In the genomic region with DNA sequence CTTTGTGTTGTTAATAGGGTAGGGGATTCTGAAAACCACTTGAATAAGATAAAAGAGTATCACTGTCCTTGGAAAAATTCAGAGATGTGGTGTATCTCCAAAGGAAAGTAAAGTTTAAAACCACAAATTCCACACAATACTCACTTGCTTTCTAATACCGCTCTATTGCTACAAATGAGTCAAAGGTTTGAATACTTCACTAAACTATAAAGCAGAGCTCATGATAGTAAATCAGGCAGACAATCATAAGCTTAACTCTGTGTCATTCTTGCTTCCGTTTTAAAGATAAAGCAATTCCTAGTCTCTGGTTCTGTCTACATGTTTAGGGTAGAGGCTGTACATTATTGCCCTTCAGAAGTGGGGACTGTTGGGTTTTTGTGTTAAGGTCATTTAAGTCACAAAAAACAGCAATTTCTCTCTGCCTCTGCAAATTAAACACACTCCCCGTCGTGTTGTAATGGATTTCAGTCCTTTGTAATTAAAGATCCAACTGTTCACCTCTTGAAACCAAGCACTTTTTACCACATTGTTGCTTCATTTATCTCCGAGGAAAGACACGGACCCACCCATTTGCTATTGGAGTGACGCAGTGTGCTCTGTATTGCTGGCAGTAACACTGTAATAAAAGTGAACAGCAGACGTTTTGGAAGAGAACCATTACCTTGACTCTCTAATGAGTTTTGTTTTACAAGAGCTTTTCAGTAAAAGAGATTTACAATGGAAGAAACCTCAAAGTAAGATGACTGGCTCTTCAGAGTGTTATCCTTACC, we compare ENCODE assay signal across 14 cellular contexts.
DNase-seq lines count a peak whose midpoint lies in the region; ATAC-seq and TF ChIP-seq lines count a peak whose summit lies in the region.
"Had no signal": no experiment of that assay in that cellular context is flagged by ENCODE, and none has a peak within 500 bp of the region (broad histone marks: within the 10 kb centered on the region; RNA-seq: fewer than 3 reads in every experiment).

No MANE protein-coding gene starts in this region.

- TF ChIP-seq CTCF in MCF 10A (IDR thresholded peaks at IDR 0.05; ENCODE audit: unreplicated experiment) (no peak), breast epithelium (IDR thresholded peaks at IDR 0.05) (no peak), epithelial cell of esophagus (IDR thresholded peaks at IDR 0.05; ENCODE audit: insufficient read depth, low read depth, low read length, missing control alignments) (no peak), nephron (IDR thresholded peaks at IDR 0.05; ENCODE audit: unreplicated experiment in 3 of 3) (no peak), chondrocyte (IDR thresholded peaks at IDR 0.05) (no peak)

- WGBS in aorta, 2 donors = 37 to 41% methylated on average over 8 of the region's 8 CpGs

- no peak for TF ChIP-seq POLR2A in breast epithelium (IDR thresholded peaks at IDR 0.05)

- no peaks in the 10 kb centered on the region for H3K36me3 Mint-ChIP-seq in MCF 10A (ENCODE audit: insufficient read depth, unreplicated experiment)
- no peaks in the 10 kb centered on the region for H3K36me3 Mint-ChIP-seq in nephron (ENCODE audit: low read depth)
- no peaks in the 10 kb centered on the region for H3K36me3 Mint-ChIP-seq in chondrocyte (ENCODE audit: low read depth)
- H3K36me3 Mint-ChIP-seq: CD4-positive, CD25-positive, alpha-beta regulatory T cell; stimulated activated memory B cell treated with anti-CD40 and anti-IgM and Interleukin-4, amounts not matched to agents 10 μg/mL and 1 μg/mL and 100 μg/mL, for 72 hours had no signal

- peaks cover 20% of the 10 kb centered on the region for H3K4me1 Mint-ChIP-seq in MCF 10A (ENCODE audit: insufficient read depth, unreplicated experiment)
- H3K4me1 Mint-ChIP-seq in nephron = peaks cover 25% of the 10 kb centered on the region
- H3K4me1 Mint-ChIP-seq in chondrocyte (ENCODE audit: low read depth) = no peaks in the 10 kb centered on the region
- H3K4me1 Mint-ChIP-seq: CD4-positive, CD25-positive, alpha-beta regulatory T cell; stimulated activated memory B cell treated with anti-CD40 and anti-IgM and Interleukin-4, amounts not matched to agents 10 μg/mL and 1 μg/mL and 100 μg/mL, for 72 hours had no signal

- H3K9me3 Mint-ChIP-seq in MCF 10A (ENCODE audit: unreplicated experiment) (no peaks in the 10 kb centered on the region), nephron (no peaks in the 10 kb centered on the region), chondrocyte (ENCODE audit: low read depth) (no peaks in the 10 kb centered on the region)
- H3K9me3 Mint-ChIP-seq: activated T-cell treated with anti-CD3 and anti-CD28 coated beads, Interleukin-2, amount 50 U/mL, for 24 hours; stimulated activated memory B cell treated with anti-CD40 and anti-IgM and Interleukin-4, amounts not matched to agents 10 μg/mL and 1 μg/mL and 100 μg/mL, for 72 hours had no signal

- H3K27ac Mint-ChIP-seq in MCF 10A (ENCODE audit: low read depth, unreplicated experiment) (peak overlapping the region; percentile 93), nephron (peak overlapping the region in 2 of 3 experiments; percentile 37 to 67), chondrocyte (ENCODE audit: unreplicated experiment) (no peak overlapping the region)
- H3K27ac Mint-ChIP-seq: activated T-cell treated with anti-CD3 and anti-CD28 coated beads, Interleukin-2, amount 50 U/mL, for 24 hours; CD4-positive, CD25-positive, alpha-beta regulatory T cell; stimulated activated memory B cell treated with anti-CD40 and anti-IgM and Interleukin-4, amounts not matched to agents 10 μg/mL and 1 μg/mL and 100 μg/mL, for 72 hours had no signal

- no peaks in the 10 kb centered on the region for H3K27me3 ChIP-seq in breast epithelium
- H3K27me3 ChIP-seq in aorta (ENCODE audit: control insufficient read depth in 1 of 2, insufficient read depth in 2 of 2, low read length in 1 of 2) = no peaks in the 10 kb centered on the region

- ATAC-seq in aorta (ENCODE audit: low FRiP score) (peak; percentile 57), GM18907 (IDR thresholded peaks at IDR 0.05; ENCODE audit: unreplicated experiment) (no peak)
- ATAC-seq: stimulated activated memory B cell treated with anti-CD40 and anti-IgM and Interleukin-4, amounts not matched to agents 10 μg/mL and 1 μg/mL and 100 μg/mL, for 72 hours had no signal

- peak overlapping the region in 1 of 3 donors; percentile 7 for H3K4me3 ChIP-seq in breast epithelium
- no peak overlapping the region for H3K4me3 ChIP-seq in epithelial cell of esophagus (ENCODE audit: low read length)
- no peak overlapping the region for H3K4me3 ChIP-seq in aorta (ENCODE audit: low read length in 2 of 2)

- H3K4me3 Mint-ChIP-seq in MCF 10A (ENCODE audit: unreplicated experiment) = peak overlapping the region; percentile 64
- no peak overlapping the region for H3K4me3 Mint-ChIP-seq in nephron
- no peak overlapping the region for H3K4me3 Mint-ChIP-seq in chondrocyte (ENCODE audit: unreplicated experiment)
- H3K4me3 Mint-ChIP-seq: activated T-cell treated with anti-CD3 and anti-CD28 coated beads, Interleukin-2, amount 50 U/mL, for 24 hours; CD4-positive, CD25-positive, alpha-beta regulatory T cell; stimulated activated memory B cell treated with anti-CD40 and anti-IgM and Interleukin-4, amounts not matched to agents 10 μg/mL and 1 μg/mL and 100 μg/mL, for 72 hours had no signal

- peak overlapping the region in 1 of 2 donors; percentile 30 for H3K27ac ChIP-seq in breast epithelium
- H3K27ac ChIP-seq in aorta (ENCODE audit: low read depth in 1 of 2, low read length in 2 of 2) = no peak overlapping the region

- DNase-seq in MCF 10A (ENCODE audit: unreplicated experiment) (peak; percentile 41), breast epithelium (ENCODE audit: low spot score in 2 of 2) (no peak), epithelial cell of esophagus (ENCODE audit: low read depth) (peak; percentile 44), aorta (no peak), chondrocyte (ENCODE audit: low spot score) (no peak)
- DNase-seq in stimulated activated CD4-positive, alpha-beta T cell treated with anti-CD3 and anti-CD28 coated beads, Interleukin-12 subunit alpha, Interleukin-12 subunit beta, amount 100 ng/mL, for 4 hours = no peak
- DNase-seq: activated CD4-positive, alpha-beta T cell treated with anti-CD3 and anti-CD28 coated beads for 48 hours; activated T-cell treated with anti-CD3 and anti-CD28 coated beads, Interleukin-2, amount 50 U/mL, for 24 hours; amygdala; CD4-positive, CD25-positive, alpha-beta regulatory T cell; NCI-H1092 had no signal

- H3K27me3 Mint-ChIP-seq in MCF 10A (ENCODE audit: insufficient read depth, unreplicated experiment) (no peaks in the 10 kb centered on the region), nephron (ENCODE audit: low read depth) (no peaks in the 10 kb centered on the region), chondrocyte (ENCODE audit: low read depth) (peaks cover 1% of the 10 kb centered on the region)
- H3K27me3 Mint-ChIP-seq: activated T-cell treated with anti-CD3 and anti-CD28 coated beads, Interleukin-2, amount 50 U/mL, for 24 hours; CD4-positive, CD25-positive, alpha-beta regulatory T cell; stimulated activated memory B cell treated with anti-CD40 and anti-IgM and Interleukin-4, amounts not matched to agents 10 μg/mL and 1 μg/mL and 100 μg/mL, for 72 hours had no signal

- intact Hi-C loops in MCF 10A (cut with micrococcal nuclease) = no loop called here
- intact Hi-C loops in breast epithelium (cut with DNase I; ENCODE audit: low total_unique reads) = no loop called here
- intact Hi-C loops in aorta (cut with DNase I) = no loop called here

- BruUV-seq in MCF 10A (replicated peaks; lab: Mats Ljungman, UMichigan) = TSS peak; percentile 45

- H3K36me3 ChIP-seq in breast epithelium = no peaks in the 10 kb centered on the region
- H3K36me3 ChIP-seq in aorta (ENCODE audit: control insufficient read depth in 1 of 2, insufficient read depth in 2 of 2, low read length in 1 of 2) = no peaks in the 10 kb centered on the region

- peaks cover 0 to under 1% of the 10 kb centered on the region in 2 donors for H3K9me3 ChIP-seq in breast epithelium
- H3K9me3 ChIP-seq in aorta (ENCODE audit: control insufficient read depth, low read length) = no peaks in the 10 kb centered on the region

- POLR2A ChIA-PET in MCF 10A (lab: Yijun Ruan, JAX) = interaction anchor here (0.6 to 2.1 kb wide), 4 partner anchors 11 to 161 kb away, joined by 3 to 12 read pairs (median 3); no protein-coding TSS in a partner anchor

- H3K4me1 ChIP-seq in breast epithelium (no peaks in the 10 kb centered on the region), aorta (ENCODE audit: control insufficient read depth in 1 of 2, insufficient read depth in 2 of 2, low read length in 2 of 2) (no peaks in the 10 kb centered on the region)

- CTCF ChIA-PET in MCF 10A (lab: Yijun Ruan, JAX) = interaction anchor here (0.6 to 0.8 kb wide), 3 partner anchors 36 to 699 kb away, joined by 3 to 4 read pairs (median 3); no protein-coding TSS in a partner anchor

Comparison
In these comparisons a context has a peak if more than half of its experiments do, and no peak if none do; other contexts are left out.
1. DNase-seq: peak in MCF 10A (single experiment) and epithelial cell of esophagus (single experiment); none in breast epithelium (0 of 2), aorta (0 of 2), chondrocyte (single experiment) and stimulated activated CD4-positive, alpha-beta T cell treated with anti-CD3 and anti-CD28 coated beads, Interleukin-12 subunit alpha, Interleukin-12 subunit beta, amount 100 ng/mL, for 4 hours (single experiment).